Comparison of ENCODE assay signal across 7 cellular contexts in the genomic region with DNA sequence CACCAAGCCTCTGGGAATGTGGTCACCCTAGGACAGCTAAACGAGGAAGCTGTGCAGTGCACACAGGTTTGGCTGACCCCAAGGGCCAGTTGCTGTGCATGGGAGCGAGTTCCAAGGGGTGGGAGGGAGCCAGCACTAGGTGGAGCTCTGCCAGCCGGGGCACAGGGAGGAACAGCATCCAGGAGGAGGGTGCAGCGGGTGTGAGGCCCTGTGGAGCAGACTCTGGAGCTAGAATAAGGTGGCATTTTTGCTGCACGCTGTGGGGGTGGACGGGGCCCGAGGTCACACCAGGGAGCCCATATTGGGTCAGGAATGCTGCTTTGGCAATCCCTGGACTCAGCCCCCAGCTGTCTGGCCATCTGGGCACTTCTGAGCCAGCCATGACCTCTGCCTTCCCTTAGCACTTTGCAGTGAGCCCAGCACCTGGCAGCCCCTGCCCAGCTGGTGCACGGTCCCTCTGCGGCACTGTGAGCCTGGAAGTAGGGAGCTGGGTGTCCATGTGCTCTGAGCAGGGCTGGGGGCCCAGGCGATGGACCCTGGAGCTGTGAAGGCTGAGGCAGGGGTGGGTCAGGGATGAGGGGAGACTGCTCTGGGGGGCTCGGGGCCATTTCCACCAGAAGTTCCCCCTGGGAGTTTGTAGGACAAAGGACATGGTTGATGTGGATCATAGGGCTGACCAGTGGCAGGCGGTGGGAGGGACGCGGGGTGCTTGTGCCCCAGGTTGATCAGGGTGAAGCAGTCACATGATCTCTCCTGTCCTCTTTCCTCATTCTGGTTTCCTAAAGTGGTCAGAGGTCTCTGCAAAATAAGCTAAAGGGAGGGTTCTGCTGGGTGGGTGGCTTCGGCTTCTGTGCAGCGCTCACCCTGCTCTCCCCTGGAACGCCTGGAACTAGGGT. TPM values are rescaled to one million over a fixed set of nuclear protein-coding genes. Genes with fewer than 3 reads are reported as not detected.
DNase-seq lines count a peak whose midpoint lies in the region; ATAC-seq and TF ChIP-seq lines count a peak whose summit lies in the region.

No MANE protein-coding gene starts in this region.

- H3K36me3 Mint-ChIP-seq in stimulated activated effector memory CD8-positive, alpha-beta T cell treated with anti-CD3 and anti-CD28 coated beads, Interleukin-12 subunit alpha, Interleukin-12 subunit beta, amount 100 ng/mL, for 72 hours, result peaks cover 29% of the 10 kb centered on the region

- DNase-seq in Karpas-422 (peak; percentile 49), adipocyte (ENCODE audit: low read depth) (peak; percentile 42), GM13976 (ENCODE audit: low spot score) (no peak)
- DNase-seq in stimulated activated effector memory CD8-positive, alpha-beta T cell treated with anti-CD3 and anti-CD28 coated beads, Interleukin-12 subunit alpha, Interleukin-12 subunit beta, amount 100 ng/mL, for 72 hours (ENCODE audit: low spot score in 2 of 2), result no peak

- peak overlapping the region; percentile 42; the same call in 1 of the 2 replicates for H2AFZ ChIP-seq in Karpas-422 (ENCODE audit: low read length)

- H3K9ac ChIP-seq in Karpas-422 (ENCODE audit: low read length) (peak overlapping the region; percentile 93), adipocyte (ENCODE audit: low read length) (peak overlapping the region; percentile 86)

- no peaks in the 10 kb centered on the region for H3K27me3 ChIP-seq in Karpas-422 (ENCODE audit: low read length)
- H3K27me3 ChIP-seq in adipocyte (replicated peaks; ENCODE audit: control insufficient read depth, insufficient read depth, low read length), result no peaks in the 10 kb centered on the region

- H3K36me3 ChIP-seq in Karpas-422 (ENCODE audit: insufficient read depth, low read length) (peaks cover 8% of the 10 kb centered on the region; the same call in 1 of the 2 replicates), adipocyte (ENCODE audit: control insufficient read depth, insufficient read depth, low read length, severe bottlenecking) (peaks cover 21% of the 10 kb centered on the region)

- peak overlapping the region; percentile 73 for H3K27ac ChIP-seq in Karpas-422 (ENCODE audit: low read length)

- H3K9me3 Mint-ChIP-seq in stimulated activated effector memory CD8-positive, alpha-beta T cell treated with anti-CD3 and anti-CD28 coated beads, Interleukin-12 subunit alpha, Interleukin-12 subunit beta, amount 100 ng/mL, for 72 hours, result no peaks in the 10 kb centered on the region

- H3K79me2 ChIP-seq in Karpas-422 (ENCODE audit: low read length), result peaks cover 76% of the 10 kb centered on the region

- H3K4me3 ChIP-seq in Karpas-422 (ENCODE audit: low read length), result peak overlapping the region; percentile 90
- H3K4me3 ChIP-seq in adipocyte (ENCODE audit: low read length), result peak overlapping the region; percentile 73
- peak overlapping the region; percentile 74 for H3K4me3 ChIP-seq in iPS-18c (ENCODE audit: insufficient read depth, low read depth, low read length)

- TF ChIP-seq CTCF in GM13976 (IDR thresholded peaks at IDR 0.05; ENCODE audit: borderline replicate concordance, control extremely low read depth, extremely low read depth, insufficient read depth, missing control alignments), result no peak

- peak overlapping the region; percentile 82 for H3K4me3 Mint-ChIP-seq in stimulated activated effector memory CD8-positive, alpha-beta T cell treated with anti-CD3 and anti-CD28 coated beads, Interleukin-12 subunit alpha, Interleukin-12 subunit beta, amount 100 ng/mL, for 72 hours

- H3K9me2 ChIP-seq in Karpas-422 (replicated peaks; ENCODE audit: insufficient read depth, low read length), result no peaks in the 10 kb centered on the region

- H3K9me3 ChIP-seq in Karpas-422 (ENCODE audit: low read length), result no peaks in the 10 kb centered on the region
- H3K9me3 ChIP-seq in adipocyte (ENCODE audit: control insufficient read depth, low read length), result no peaks in the 10 kb centered on the region
- H3K9me3 ChIP-seq in iPS-18c (ENCODE audit: control insufficient read depth, insufficient read depth, low read length), result no peaks in the 10 kb centered on the region

- 0 out of 2 replicates have a peak, but pooled peaks cover 5% of the 10 kb centered on the region for H4K20me1 ChIP-seq in Karpas-422 (ENCODE audit: insufficient read depth, low read depth, low read length)

- H3K4me1 ChIP-seq in Karpas-422 (ENCODE audit: low read length), result peaks cover 56% of the 10 kb centered on the region
- peaks cover 58% of the 10 kb centered on the region for H3K4me1 ChIP-seq in adipocyte (ENCODE audit: control insufficient read depth, insufficient read depth, low read length)

- peak overlapping the region; percentile 93 for H3K27ac Mint-ChIP-seq in stimulated activated effector memory CD8-positive, alpha-beta T cell treated with anti-CD3 and anti-CD28 coated beads, Interleukin-12 subunit alpha, Interleukin-12 subunit beta, amount 100 ng/mL, for 72 hours

- peaks cover 44% of the 10 kb centered on the region for H3K4me1 Mint-ChIP-seq in stimulated activated effector memory CD8-positive, alpha-beta T cell treated with anti-CD3 and anti-CD28 coated beads, Interleukin-12 subunit alpha, Interleukin-12 subunit beta, amount 100 ng/mL, for 72 hours

- in situ Hi-C loops in GM13976 (cut with MboI; ENCODE audit: low sequenced_read_pairs, unreplicated experiment), result no loop called here

- peak overlapping the region; percentile 94 for H3K4me2 ChIP-seq in Karpas-422 (ENCODE audit: low read depth, low read length, poor library complexity, severe bottlenecking)

- peak; percentile 5 for ATAC-seq in GM19351 (IDR thresholded peaks at IDR 0.05; ENCODE audit: unreplicated experiment)
- no peak for ATAC-seq in stimulated activated effector memory CD8-positive, alpha-beta T cell treated with anti-CD3 and anti-CD28 coated beads, Interleukin-12 subunit alpha, Interleukin-12 subunit beta, amount 100 ng/mL, for 72 hours
- no peak for ATAC-seq in GM19467 (IDR thresholded peaks at IDR 0.05; ENCODE audit: unreplicated experiment)

RNA-seq across cellular contexts. Expression of gene PDXK, which starts 8.9 kb away (rescaled TPM):
- total RNA-seq in Karpas-422 (2014; rRNA removed; shearing (Covaris generic); ENCODE audit: low replicate concordance), result 44.7 and 86.5 TPM in 2 replicates

RNA-seq across cellular contexts. Expression of gene CSTB, which starts 48.3 kb away (rescaled TPM):
- 17.6 and 28.0 TPM in 2 replicates for total RNA-seq in Karpas-422 (2014; rRNA removed; shearing (Covaris generic); ENCODE audit: low replicate concordance)

Comparison
In these comparisons a context has a peak if more than half of its experiments do, and no peak if none do; other contexts are left out.
1. DNase-seq: peak in Karpas-422 (single experiment) and adipocyte (single experiment); none in stimulated activated effector memory CD8-positive, alpha-beta T cell treated with anti-CD3 and anti-CD28 coated beads, Interleukin-12 subunit alpha, Interleukin-12 subunit beta, amount 100 ng/mL, for 72 hours (0 of 2) and GM13976 (single experiment).
2. Peak in every context shown above with its lines, with median percentiles within 50 percentile points of each other: H3K4me3 ChIP-seq.